Comparison of ENCODE assay signal across 18 cellular contexts in genomic region chr6:37936909-37937308, GRCh38.
DNase-seq lines count a peak whose midpoint lies in the region; ATAC-seq lines count a peak whose summit lies in the region.
"Had no signal": no experiment of that assay in that cellular context is flagged by ENCODE, and none has a peak within 500 bp of the region (broad histone marks: within the 10 kb centered on the region; RNA-seq: fewer than 3 reads in every experiment).

No MANE protein-coding gene starts in this region.

- peak; percentile 55 for ATAC-seq in activated CD4-positive, alpha-beta T cell treated with anti-CD3 and anti-CD28 coated beads for 36 hours
- peak; percentile 65 for ATAC-seq in activated naive CD8-positive, alpha-beta T cell treated with anti-CD3 and anti-CD28 coated beads, Interleukin-2, amount 10 ng/mL, durations not matched to agents 7 days and 5 days (ENCODE audit: low read depth)
- no peak for ATAC-seq in naive thymus-derived CD4-positive, alpha-beta T cell
- no peak for ATAC-seq in GM18909 (IDR thresholded peaks at IDR 0.05; ENCODE audit: poor library complexity, unreplicated experiment)

- no peak overlapping the region for H3K4me3 ChIP-seq in naive thymus-derived CD4-positive, alpha-beta T cell (ENCODE audit: low read length)
- no peak overlapping the region for H3K4me3 ChIP-seq in MG63
- H3K4me3 ChIP-seq: uterus had no signal

- no peaks in the 10 kb centered on the region for H3K36me3 ChIP-seq in naive thymus-derived CD4-positive, alpha-beta T cell (ENCODE audit: control insufficient read depth in 2 of 3, insufficient read depth in 3 of 3, low read length in 3 of 3)
- H3K36me3 ChIP-seq in MG63, result 0 out of 2 replicates have a peak, but pooled peaks cover 2% of the 10 kb centered on the region
- H3K36me3 ChIP-seq: uterus had no signal

- H3K9me3 ChIP-seq in naive thymus-derived CD4-positive, alpha-beta T cell (ENCODE audit: control insufficient read depth in 2 of 3, low read length in 3 of 3), result no peaks in the 10 kb centered on the region
- H3K9me3 ChIP-seq in MG63, result no peaks in the 10 kb centered on the region
- H3K9me3 ChIP-seq: uterus had no signal

- peaks cover 13% of the 10 kb centered on the region for H3K36me3 Mint-ChIP-seq in activated CD4-positive, alpha-beta T cell treated with anti-CD3 and anti-CD28 coated beads for 36 hours (ENCODE audit: low read depth)
- H3K36me3 Mint-ChIP-seq in activated CD4-positive, alpha-beta T cell treated with anti-CD3 and anti-CD28 coated beads, Interleukin-2, amount 10 ng/mL, durations not matched to agents 7 days and 5 days (ENCODE audit: low read depth), result peaks cover 13% of the 10 kb centered on the region
- peaks cover 22% of the 10 kb centered on the region for H3K36me3 Mint-ChIP-seq in activated naive CD8-positive, alpha-beta T cell treated with anti-CD3 and anti-CD28 coated beads, Interleukin-2, amount 10 ng/mL, durations not matched to agents 7 days and 5 days
- peaks cover 0 to 24% (median 15%) of the 10 kb centered on the region in 5 donors for H3K36me3 Mint-ChIP-seq in naive thymus-derived CD4-positive, alpha-beta T cell

- no peaks in the 10 kb centered on the region for H3K27me3 ChIP-seq in naive thymus-derived CD4-positive, alpha-beta T cell (ENCODE audit: control insufficient read depth in 2 of 2, insufficient read depth in 2 of 2, low read length in 2 of 2)
- no peaks in the 10 kb centered on the region for H3K27me3 ChIP-seq in MG63
- H3K27me3 ChIP-seq: uterus had no signal

- CTCF ChIA-PET in activated CD4-positive, alpha-beta T cell treated with anti-CD3 and anti-CD28 coated beads for 36 hours (lab: Charles Lee), result interaction anchor here (0.9 to 1.5 kb wide), 5 partner anchors 13 to 558 kb away, joined by 3 to 6 read pairs (median 3); no protein-coding TSS in a partner anchor
- CTCF ChIA-PET in activated CD4-positive, alpha-beta T cell treated with anti-CD3 and anti-CD28 coated beads, Interleukin-2, amount 10 ng/mL, durations not matched to agents 7 days and 5 days (lab: Charles Lee), result interaction anchor here (1.4 kb wide), 1 partner anchor 111 kb away, joined by 6 read pairs; no protein-coding TSS in a partner anchor
- CTCF ChIA-PET in naive thymus-derived CD4-positive, alpha-beta T cell (lab: Charles Lee), result interaction anchor here (1.1 kb wide), 1 partner anchor 34 kb away, joined by 7 read pairs; no protein-coding TSS in a partner anchor

- POLR2A ChIA-PET in activated CD4-positive, alpha-beta T cell treated with anti-CD3 and anti-CD28 coated beads for 36 hours (lab: Charles Lee), result interaction anchor here (0.6 to 0.7 kb wide), 3 partner anchors 78 to 134 kb away, joined by 3 to 4 read pairs (median 3); no protein-coding TSS in a partner anchor
- POLR2A ChIA-PET in activated CD4-positive, alpha-beta T cell treated with anti-CD3 and anti-CD28 coated beads, Interleukin-2, amount 10 ng/mL, durations not matched to agents 7 days and 5 days (lab: Charles Lee), result no interaction called here
- POLR2A ChIA-PET in activated naive CD8-positive, alpha-beta T cell treated with anti-CD3 and anti-CD28 coated beads, Interleukin-2, amount 10 ng/mL, durations not matched to agents 7 days and 5 days (lab: Charles Lee), result interaction anchor here (0.7 to 1.2 kb wide), 3 partner anchors 36 to 587 kb away, joined by 4 read pairs; no protein-coding TSS in a partner anchor
- POLR2A ChIA-PET in naive thymus-derived CD4-positive, alpha-beta T cell (lab: Charles Lee), result interaction anchor here (2.2 kb wide), 1 partner anchor 11 kb away, joined by 4 read pairs; no protein-coding TSS in a partner anchor

- H3K27me3 Mint-ChIP-seq in activated CD4-positive, alpha-beta T cell treated with anti-CD3 and anti-CD28 coated beads for 36 hours, result no peaks in the 10 kb centered on the region
- H3K27me3 Mint-ChIP-seq in activated CD4-positive, alpha-beta T cell treated with anti-CD3 and anti-CD28 coated beads, Interleukin-2, amount 10 ng/mL, durations not matched to agents 7 days and 5 days, result no peaks in the 10 kb centered on the region
- no peaks in the 10 kb centered on the region for H3K27me3 Mint-ChIP-seq in activated naive CD8-positive, alpha-beta T cell treated with anti-CD3 and anti-CD28 coated beads, Interleukin-2, amount 10 ng/mL, durations not matched to agents 7 days and 5 days
- no peaks in the 10 kb centered on the region for H3K27me3 Mint-ChIP-seq in naive thymus-derived CD4-positive, alpha-beta T cell
- H3K27me3 Mint-ChIP-seq: brain; CD8-positive, alpha-beta memory T cell had no signal

- no peak overlapping the region for H3K27ac Mint-ChIP-seq in activated CD4-positive, alpha-beta T cell treated with anti-CD3 and anti-CD28 coated beads for 36 hours
- no peak overlapping the region for H3K27ac Mint-ChIP-seq in activated CD4-positive, alpha-beta T cell treated with anti-CD3 and anti-CD28 coated beads, Interleukin-2, amount 10 ng/mL, durations not matched to agents 7 days and 5 days
- H3K27ac Mint-ChIP-seq in activated naive CD8-positive, alpha-beta T cell treated with anti-CD3 and anti-CD28 coated beads, Interleukin-2, amount 10 ng/mL, durations not matched to agents 7 days and 5 days, result no peak overlapping the region
- peak overlapping the region in 5 of 9 donors; percentile 2 to 58 (median 17) for H3K27ac Mint-ChIP-seq in naive thymus-derived CD4-positive, alpha-beta T cell
- H3K27ac Mint-ChIP-seq: brain had no signal

- no peak overlapping the region for H3K27ac ChIP-seq in naive thymus-derived CD4-positive, alpha-beta T cell (ENCODE audit: low read depth, low read length)
- H3K27ac ChIP-seq: uterus had no signal

- H3K4me3 Mint-ChIP-seq in activated CD4-positive, alpha-beta T cell treated with anti-CD3 and anti-CD28 coated beads for 36 hours, result no peak overlapping the region
- H3K4me3 Mint-ChIP-seq in activated CD4-positive, alpha-beta T cell treated with anti-CD3 and anti-CD28 coated beads, Interleukin-2, amount 10 ng/mL, durations not matched to agents 7 days and 5 days, result no peak overlapping the region
- H3K4me3 Mint-ChIP-seq in activated naive CD8-positive, alpha-beta T cell treated with anti-CD3 and anti-CD28 coated beads, Interleukin-2, amount 10 ng/mL, durations not matched to agents 7 days and 5 days, result peak overlapping the region; percentile 8
- peak overlapping the region in 5 of 10 donors; percentile 6 to 61 (median 45) for H3K4me3 Mint-ChIP-seq in naive thymus-derived CD4-positive, alpha-beta T cell
- H3K4me3 Mint-ChIP-seq: brain; CD8-positive, alpha-beta memory T cell; neural crest cell had no signal

- H3K9me3 Mint-ChIP-seq in activated CD4-positive, alpha-beta T cell treated with anti-CD3 and anti-CD28 coated beads for 36 hours (ENCODE audit: low read depth), result no peaks in the 10 kb centered on the region
- H3K9me3 Mint-ChIP-seq in activated CD4-positive, alpha-beta T cell treated with anti-CD3 and anti-CD28 coated beads, Interleukin-2, amount 10 ng/mL, durations not matched to agents 7 days and 5 days, result no peaks in the 10 kb centered on the region
- no peaks in the 10 kb centered on the region for H3K9me3 Mint-ChIP-seq in activated naive CD8-positive, alpha-beta T cell treated with anti-CD3 and anti-CD28 coated beads, Interleukin-2, amount 10 ng/mL, durations not matched to agents 7 days and 5 days
- H3K9me3 Mint-ChIP-seq in naive thymus-derived CD4-positive, alpha-beta T cell, result no peaks in the 10 kb centered on the region
- H3K9me3 Mint-ChIP-seq: brain; CD8-positive, alpha-beta memory T cell; neural crest cell had no signal

- H3K4me1 Mint-ChIP-seq in activated CD4-positive, alpha-beta T cell treated with anti-CD3 and anti-CD28 coated beads for 36 hours, result peaks cover 46% of the 10 kb centered on the region
- peaks cover 22% of the 10 kb centered on the region for H3K4me1 Mint-ChIP-seq in activated CD4-positive, alpha-beta T cell treated with anti-CD3 and anti-CD28 coated beads, Interleukin-2, amount 10 ng/mL, durations not matched to agents 7 days and 5 days
- peaks cover 17% of the 10 kb centered on the region for H3K4me1 Mint-ChIP-seq in activated naive CD8-positive, alpha-beta T cell treated with anti-CD3 and anti-CD28 coated beads, Interleukin-2, amount 10 ng/mL, durations not matched to agents 7 days and 5 days
- peaks cover 19 to 64% (median 43%) of the 10 kb centered on the region in 7 donors for H3K4me1 Mint-ChIP-seq in naive thymus-derived CD4-positive, alpha-beta T cell

- intact Hi-C loops in activated CD4-positive, alpha-beta T cell treated with anti-CD3 and anti-CD28 coated beads for 36 hours (cut with DNase I, micrococcal nuclease), result no loop called here
- intact Hi-C loops in naive thymus-derived CD4-positive, alpha-beta T cell (cut with micrococcal nuclease), result no loop called here
- intact Hi-C loops in posterior cingulate gyrus (cut with DNase I), result no loop called here

- peaks cover 7 to 28% of the 10 kb centered on the region in 2 donors for H3K4me1 ChIP-seq in naive thymus-derived CD4-positive, alpha-beta T cell (ENCODE audit: control insufficient read depth in 2 of 2, insufficient read depth in 2 of 2, low read length in 2 of 2)
- H3K4me1 ChIP-seq: uterus had no signal

- DNase-seq in activated CD4-positive, alpha-beta T cell treated with anti-CD3 and anti-CD28 coated beads for 36 hours, result no peak
- no peak for DNase-seq in activated CD4-positive, alpha-beta T cell treated with anti-CD3 and anti-CD28 coated beads, Interleukin-2, amount 10 ng/mL, durations not matched to agents 7 days and 5 days
- DNase-seq in Kasumi-1 (lab: John Stamatoyannopoulos, UW) (peak; percentile 25 to 35), MG63 (no peak), posterior cingulate gyrus (no peak)
- DNase-seq in activated naive CD8-positive, alpha-beta T cell treated with anti-CD3 and anti-CD28 coated beads, Interleukin-2, amount 10 ng/mL, durations not matched to agents 7 days and 5 days, result no peak
- peak in 1 of 9 donors; percentile 9 for DNase-seq in naive thymus-derived CD4-positive, alpha-beta T cell
- DNase-seq: activated gamma-delta T cell treated with Interleukin-2 at 50 U/mL for 16 hours; CD8-positive, alpha-beta memory T cell; HCEC 1CT; NCI-H2081 treated with DMSO at 0.1 percent for 48 hours; NCI-H526 treated with DMSO at 0.1 percent for 48 hours; retina; SW 1271; uterus had no signal

Comparison
In these comparisons a context has a peak if more than half of its experiments do, and no peak if none do; other contexts are left out.
1. ATAC-seq: peak in activated CD4-positive, alpha-beta T cell treated with anti-CD3 and anti-CD28 coated beads for 36 hours (single experiment) and activated naive CD8-positive, alpha-beta T cell treated with anti-CD3 and anti-CD28 coated beads, Interleukin-2, amount 10 ng/mL, durations not matched to agents 7 days and 5 days (single experiment); none in naive thymus-derived CD4-positive, alpha-beta T cell (single experiment) and GM18909 (single experiment).
2. DNase-seq: peak in Kasumi-1 (2 of 2); none in activated CD4-positive, alpha-beta T cell treated with anti-CD3 and anti-CD28 coated beads for 36 hours (single experiment), activated CD4-positive, alpha-beta T cell treated with anti-CD3 and anti-CD28 coated beads, Interleukin-2, amount 10 ng/mL, durations not matched to agents 7 days and 5 days (single experiment), activated naive CD8-positive, alpha-beta T cell treated with anti-CD3 and anti-CD28 coated beads, Interleukin-2, amount 10 ng/mL, durations not matched to agents 7 days and 5 days (single experiment), MG63 (single experiment) and posterior cingulate gyrus (0 of 10).
3. H3K27ac Mint-ChIP-seq: peak in naive thymus-derived CD4-positive, alpha-beta T cell (5 of 9); none in activated CD4-positive, alpha-beta T cell treated with anti-CD3 and anti-CD28 coated beads for 36 hours (single experiment), activated CD4-positive, alpha-beta T cell treated with anti-CD3 and anti-CD28 coated beads, Interleukin-2, amount 10 ng/mL, durations not matched to agents 7 days and 5 days (single experiment) and activated naive CD8-positive, alpha-beta T cell treated with anti-CD3 and anti-CD28 coated beads, Interleukin-2, amount 10 ng/mL, durations not matched to agents 7 days and 5 days (single experiment).